ENCODE assay signal across 12 cellular contexts in the genomic region with DNA sequence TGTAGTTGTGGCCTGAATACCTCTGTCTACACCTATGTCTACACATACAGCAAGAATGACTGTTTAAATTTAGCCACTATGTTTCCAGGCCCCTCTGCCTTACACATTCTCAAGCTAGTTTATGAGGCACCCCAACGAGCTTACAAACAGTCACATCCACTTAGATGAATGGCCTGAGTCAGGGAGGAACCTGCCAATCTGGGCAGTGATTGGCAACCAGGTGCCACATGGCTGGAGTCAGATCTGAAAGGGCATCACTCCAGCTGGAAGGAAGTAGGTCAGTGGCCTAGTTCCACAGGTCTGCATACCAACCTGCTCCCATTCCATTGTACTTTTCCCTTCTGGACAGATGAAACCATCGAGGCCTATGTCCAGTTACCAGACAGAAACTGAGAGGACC.
A peak's percentile ranks its signal among the peaks of the same experiment; 100 is the strongest.
DNase-seq lines count a peak whose midpoint lies in the region; ATAC-seq and TF ChIP-seq lines count a peak whose summit lies in the region.
"Had no signal": no experiment of that assay in that cellular context is flagged by ENCODE, and none has a peak within 500 bp of the region (broad histone marks: within the 10 kb centered on the region; RNA-seq: fewer than 3 reads in every experiment).

No MANE protein-coding gene starts in this region.

- peaks cover 34 to 100% (median 75%) of the 10 kb centered on the region in 6 donors for H3K4me1 ChIP-seq in spleen

- no peaks in the 10 kb centered on the region for H3K27me3 Mint-ChIP-seq in activated T-cell treated with anti-CD3 and anti-CD28 coated beads, Interleukin-2, amount 50 U/mL, for 24 hours
- no peaks in the 10 kb centered on the region for H3K27me3 Mint-ChIP-seq in activated T-cell treated with anti-CD3 and anti-CD28 coated beads, Interleukin-2, amount 50 U/mL, for 4 hours (ENCODE audit: low read depth)
- no peaks in the 10 kb centered on the region for H3K27me3 Mint-ChIP-seq in T-helper 17 cell

- intact Hi-C loops in spleen (cut with DNase I; ENCODE audit: low total_unique reads): no loop called here

- H3K4me3 Mint-ChIP-seq in activated T-cell treated with anti-CD3 and anti-CD28 coated beads, Interleukin-2, amount 50 U/mL, for 24 hours: no peak overlapping the region
- H3K4me3 Mint-ChIP-seq in activated T-cell treated with anti-CD3 and anti-CD28 coated beads, Interleukin-2, amount 50 U/mL, for 4 hours: no peak overlapping the region
- H3K4me3 Mint-ChIP-seq in T-helper 17 cell: peak overlapping the region; percentile 37
- H3K4me3 Mint-ChIP-seq: nephron had no signal

- H3K9me3 Mint-ChIP-seq in activated T-cell treated with anti-CD3 and anti-CD28 coated beads, Interleukin-2, amount 50 U/mL, for 24 hours: no peaks in the 10 kb centered on the region
- no peaks in the 10 kb centered on the region for H3K9me3 Mint-ChIP-seq in activated T-cell treated with anti-CD3 and anti-CD28 coated beads, Interleukin-2, amount 50 U/mL, for 4 hours
- H3K9me3 Mint-ChIP-seq: nephron had no signal

- TF ChIP-seq CTCF in epithelial cell of esophagus (IDR thresholded peaks at IDR 0.05; ENCODE audit: insufficient read depth, low read depth, low read length, missing control alignments): no peak
- no peak for TF ChIP-seq CTCF in spleen (IDR thresholded peaks at IDR 0.05 in 8 of 11, conservative IDR thresholded peaks at IDR 0.05 in 3 of 11)

- H3K4me1 Mint-ChIP-seq in activated T-cell treated with anti-CD3 and anti-CD28 coated beads, Interleukin-2, amount 50 U/mL, for 24 hours (ENCODE audit: low read depth): peaks cover 95% of the 10 kb centered on the region
- H3K4me1 Mint-ChIP-seq in activated T-cell treated with anti-CD3 and anti-CD28 coated beads, Interleukin-2, amount 50 U/mL, for 4 hours (ENCODE audit: low read depth): peaks cover 96% of the 10 kb centered on the region
- peaks cover 68% of the 10 kb centered on the region for H3K4me1 Mint-ChIP-seq in T-helper 17 cell
- H3K4me1 Mint-ChIP-seq: nephron had no signal

- H3K27me3 ChIP-seq in spleen (replicated peaks in 1 of 7): no peaks in the 10 kb centered on the region

- ATAC-seq in activated T-cell treated with anti-CD3 and anti-CD28 coated beads, Interleukin-2, amount 50 U/mL, for 4 hours: no peak
- no peak for ATAC-seq in T-helper 17 cell
- ATAC-seq in HG03159 (IDR thresholded peaks at IDR 0.05; ENCODE audit: unreplicated experiment): no peak

- H3K9me3 ChIP-seq in T-helper 17 cell (ENCODE audit: control insufficient read depth, low read length, poor library complexity, severe bottlenecking) (no peaks in the 10 kb centered on the region), spleen (no peaks in the 10 kb centered on the region)

- peak overlapping the region in 7 of 8 donors; percentile 2 to 97 (median 88) for H3K27ac ChIP-seq in spleen
- H3K27ac ChIP-seq: GM23248 had no signal

- TF ChIP-seq POLR2A in spleen (IDR thresholded peaks at IDR 0.05): no peak

- peak overlapping the region; percentile 93 for H3K27ac Mint-ChIP-seq in activated T-cell treated with anti-CD3 and anti-CD28 coated beads, Interleukin-2, amount 50 U/mL, for 24 hours
- peak overlapping the region; percentile 98 for H3K27ac Mint-ChIP-seq in T-helper 17 cell
- H3K27ac Mint-ChIP-seq: nephron had no signal

- no peak for DNase-seq in activated T-cell treated with anti-CD3 and anti-CD28 coated beads, Interleukin-2, amount 50 U/mL, for 24 hours
- no peak for DNase-seq in activated T-cell treated with anti-CD3 and anti-CD28 coated beads, Interleukin-2, amount 50 U/mL, for 4 hours
- DNase-seq in T-helper 17 cell: no peak
- DNase-seq in epithelial cell of esophagus (ENCODE audit: low read depth): peak; percentile 38
- no peak for DNase-seq in spleen
- no peak for DNase-seq in ecto neural progenitor cell (ENCODE audit: low spot score)
- DNase-seq in NK-92 treated with Interleukin-12 subunit alpha and Interleukin-12 subunit beta, amount 100 ng/mL, for 24 hours (lab: John Stamatoyannopoulos, UW): no peak
- DNase-seq: activated T-cell treated with anti-CD3 and anti-CD28 coated beads, Interleukin-2, amount 50 U/mL, for 48 hours; foreskin fibroblast; GM23248 had no signal

- 53 to 80% (median 71%) methylated on average over 2 of the region's 2 CpGs for WGBS in spleen, 5 donors

- H3K36me3 Mint-ChIP-seq in activated T-cell treated with anti-CD3 and anti-CD28 coated beads, Interleukin-2, amount 50 U/mL, for 24 hours (ENCODE audit: low read depth): peaks cover 12% of the 10 kb centered on the region
- H3K36me3 Mint-ChIP-seq in activated T-cell treated with anti-CD3 and anti-CD28 coated beads, Interleukin-2, amount 50 U/mL, for 4 hours (ENCODE audit: insufficient read depth): peaks cover 8% of the 10 kb centered on the region
- peaks cover 4% of the 10 kb centered on the region for H3K36me3 Mint-ChIP-seq in T-helper 17 cell (ENCODE audit: low read depth)

- H3K4me3 ChIP-seq in epithelial cell of esophagus (ENCODE audit: low read length) (no peak overlapping the region), spleen (no peak overlapping the region)
- H3K4me3 ChIP-seq: GM23248 had no signal

- no peaks in the 10 kb centered on the region for H3K36me3 ChIP-seq in spleen
